8 cellular contexts compared by ENCODE assay signal in genomic region chr17:57256708-57257112, GRCh38. TPM values are rescaled to one million over a fixed set of nuclear protein-coding genes. Genes with fewer than 3 reads are reported as not detected.
A peak's percentile ranks its signal among the peaks of the same experiment; 100 is the strongest.
DNase-seq lines count a peak whose midpoint lies in the region; ATAC-seq and TF ChIP-seq lines count a peak whose summit lies in the region.

No MANE protein-coding gene starts in this region.

- H3K4me3 ChIP-seq in Caco-2 (ENCODE audit: low read depth, low read length) (peak overlapping the region; percentile 73), HCT116 (replicated peaks in 1 of 2; ENCODE audit: low read depth in 1 of 2, low read length in 2 of 2) (peak overlapping the region; percentile 65 to 67), PC-3 (ENCODE audit: low read length) (peak overlapping the region; percentile 78), adrenal gland (peak overlapping the region; percentile 36 to 86 (median 74)), hepatocyte (peak overlapping the region; percentile 93), skeletal muscle tissue (ENCODE audit: low read length in 3 of 3) (peak overlapping the region; percentile 75 to 76 (median 75))

- H3K4me1 ChIP-seq in Caco-2 = peaks cover 17% of the 10 kb centered on the region; the same call in 1 of the 2 replicates
- H3K4me1 ChIP-seq in HCT116 (ENCODE audit: control insufficient read depth in 1 of 2, insufficient read depth in 2 of 2, low read length in 2 of 2) = peaks cover 13 to 27% of the 10 kb centered on the region in 2 experiments
- peaks cover 16% of the 10 kb centered on the region for H3K4me1 ChIP-seq in PC-3 (ENCODE audit: insufficient read depth, low read length)
- peaks cover 2 to 39% of the 10 kb centered on the region in 2 donors for H3K4me1 ChIP-seq in adrenal gland (replicated peaks in 1 of 2)
- peaks cover 21% of the 10 kb centered on the region for H3K4me1 ChIP-seq in hepatocyte (ENCODE audit: insufficient read depth)
- peaks cover 20 to 35% (median 22%) of the 10 kb centered on the region in 3 donors for H3K4me1 ChIP-seq in skeletal muscle tissue (ENCODE audit: control insufficient read depth in 3 of 3, insufficient read depth in 3 of 3, low read length in 3 of 3)

- peaks cover 23% of the 10 kb centered on the region for H3K4me1 Mint-ChIP-seq in Caco-2 (ENCODE audit: low read depth, unreplicated experiment)

- TF ChIP-seq CTCF in Caco-2 (IDR thresholded peaks at IDR 0.05; ENCODE audit: insufficient read depth in 1 of 2, low read depth in 1 of 2, low read length in 1 of 2, severe bottlenecking in 1 of 2, unreplicated experiment in 1 of 2) (no peak), HCT116 (IDR thresholded peaks at IDR 0.05 in 2 of 3, conservative IDR thresholded peaks at IDR 0.05 in 1 of 3; ENCODE audit: borderline replicate concordance in 1 of 3, insufficient read depth in 1 of 3, low read depth in 2 of 3, low read length in 2 of 3) (no peak), PC-3 (conservative IDR thresholded peaks at IDR 0.05; ENCODE audit: low read depth, low read length) (no peak), adrenal gland (IDR thresholded peaks at IDR 0.05) (no peak), hepatocyte (IDR thresholded peaks at IDR 0.05; ENCODE audit: poor library complexity) (no peak)

- WGBS in adrenal gland, 4 donors = 0 to 1% (median 0%) methylated on average over 24 to 36 of the region's 36 CpGs
- WGBS in hepatocyte (ENCODE audit: low lambda C conversion rate, missing lambda C conversion rate) = 0% methylated on average over 5 of the region's 36 CpGs

- H3K36me3 Mint-ChIP-seq in Caco-2 (ENCODE audit: insufficient read depth, unreplicated experiment) = peaks cover 55% of the 10 kb centered on the region

- POLR2A ChIA-PET in Caco-2 (lab: Charles Lee) (interaction anchor here (0.5 to 1.5 kb wide), 10 partner anchors 9 to 992 kb away, joined by 3 to 12 read pairs (median 6); no protein-coding TSS in a partner anchor), HCT116 (lab: Charles Lee) (interaction anchor here (0.6 kb wide), 1 partner anchor 743 kb away, joined by 3 read pairs; no protein-coding TSS in a partner anchor), PC-3 (lab: Charles Lee; ENCODE audit: unreplicated experiment) (interaction anchor here (0.6 kb wide), 2 partner anchors 14 to 46 kb away, joined by 4 to 8 read pairs; no protein-coding TSS in a partner anchor)

- H3K4me2 ChIP-seq in HCT116 (ENCODE audit: low read length) (peak overlapping the region; percentile 89), PC-3 (ENCODE audit: low read length) (peak overlapping the region; percentile 93), hepatocyte (peak overlapping the region; percentile 95)

- TF ChIP-seq POLR2A in HCT116 (IDR thresholded peaks at IDR 0.05; ENCODE audit: borderline replicate concordance, extremely low read depth, insufficient read depth, insufficient read length) (no peak), adrenal gland (IDR thresholded peaks at IDR 0.05) (no peak)

- no TSS peak for BruUV-seq in Caco-2 (replicated peaks; lab: Mats Ljungman, UMichigan)
- BruUV-seq in HCT116 (replicated peaks; lab: Mats Ljungman, UMichigan) = no TSS peak
- BruUV-seq in PC-3 (replicated peaks; lab: Mats Ljungman, UMichigan) = no TSS peak

- peak overlapping the region; percentile 72 for H3K9ac ChIP-seq in HCT116 (ENCODE audit: low read length)
- H3K9ac ChIP-seq in PC-3 (ENCODE audit: low read length) = peak overlapping the region; percentile 77
- peak overlapping the region; percentile 62 to 85 (median 76) for H3K9ac ChIP-seq in skeletal muscle tissue (ENCODE audit: low read depth in 1 of 3, low read length in 3 of 3)

- no peaks in the 10 kb centered on the region for H3K27me3 Mint-ChIP-seq in Caco-2 (ENCODE audit: insufficient read depth, unreplicated experiment)

- H3K9me2 ChIP-seq in HCT116 (ENCODE audit: insufficient read depth) (no peaks in the 10 kb centered on the region), PC-3 (replicated peaks; ENCODE audit: low read length) (no peaks in the 10 kb centered on the region), hepatocyte (replicated peaks; ENCODE audit: insufficient read depth) (no peaks in the 10 kb centered on the region)

- H3F3A ChIP-seq in PC-3 (ENCODE audit: low read length, unreplicated experiment) = no peaks in the 10 kb centered on the region

- ATAC-seq in HCT116 = peak; percentile 47
- ATAC-seq in PC-3 = peak; percentile 21
- ATAC-seq in HG03378 (IDR thresholded peaks at IDR 0.05; ENCODE audit: unreplicated experiment) = no peak

- no peak for TF ChIP-seq RAD21 in HCT116 (IDR thresholded peaks at IDR 0.05; ENCODE audit: low read depth)

- H3K36me3 ChIP-seq in Caco-2 (ENCODE audit: control insufficient read depth, insufficient read depth, low read length) (no peaks in the 10 kb centered on the region; the same call in 1 of the 2 replicates), HCT116 (ENCODE audit: control insufficient read depth in 1 of 2, insufficient read depth in 2 of 2, low read length in 2 of 2) (peaks cover 7 to 16% of the 10 kb centered on the region in 2 experiments; a peak in 2 of 4 replicates), PC-3 (ENCODE audit: low read depth, low read length) (peaks cover 2% of the 10 kb centered on the region; the same call in 1 of the 2 replicates), adrenal gland (replicated peaks in 1 of 2) (peaks cover 0 to 4% of the 10 kb centered on the region in 2 donors), hepatocyte (replicated peaks; ENCODE audit: insufficient read depth, low read depth) (no peaks in the 10 kb centered on the region), skeletal muscle tissue (ENCODE audit: control insufficient read depth in 3 of 3, insufficient read depth in 3 of 3, low read length in 3 of 3) (no peaks in the 10 kb centered on the region)

- RAD21 ChIA-PET in HCT116 (lab: Charles Lee; ENCODE audit: low non-redundant PET in 1 of 2, low total read pairs in 2 of 2, uncharacterized antibody in 2 of 2, unreplicated experiment in 2 of 2) = interaction anchor here (0.7 to 2.1 kb wide), 4 partner anchors 14 to 185 kb away, joined by 3 to 7 read pairs (median 4); no protein-coding TSS in a partner anchor

- peak overlapping the region; percentile 92 for H3K27ac Mint-ChIP-seq in Caco-2 (ENCODE audit: unreplicated experiment)

- DNase-seq in Caco-2 (peak in 1 of 2 experiments; percentile 29), HCT116 (ENCODE audit: low read depth, low spot score) (no peak), PC-3 (peak; percentile 31), adrenal gland (peak in 6 of 7 donors; percentile 37 to 70 (median 61)), hepatocyte (ENCODE audit: low spot score) (peak; percentile 62), occipital lobe (lab: John Stamatoyannopoulos, UW) (no peak)

- intact Hi-C loops in Caco-2 (cut with micrococcal nuclease; ENCODE audit: unreplicated experiment) (loop anchor here (1.0 to 5.0 kb wide), 3 partner anchors 12 to 116 kb away; no protein-coding TSS in a partner anchor), HCT116 (cut with micrococcal nuclease) (loop anchor here (5.0 kb wide), 2 partner anchors 116 to 186 kb away; no protein-coding TSS in a partner anchor), PC-3 (cut with micrococcal nuclease) (loop anchor here (2.0 to 5.0 kb wide), 7 partner anchors 46 to 406 kb away; no protein-coding TSS in a partner anchor), adrenal gland (cut with DNase I) (no loop called here)

- H3K27ac ChIP-seq in HCT116 (ENCODE audit: low read depth, low read length) (peak overlapping the region; percentile 41), PC-3 (ENCODE audit: low read length) (no peak overlapping the region), adrenal gland (peak overlapping the region; percentile 62 to 100 (median 99)), hepatocyte (peak overlapping the region; percentile 93), skeletal muscle tissue (ENCODE audit: low read depth, low read length) (peak overlapping the region; percentile 84)

- H2AFZ ChIP-seq in HCT116 (ENCODE audit: low read depth, low read length, poor library complexity, severe bottlenecking) (peak overlapping the region; percentile 5), PC-3 (ENCODE audit: low read length) (peak overlapping the region; percentile 80), hepatocyte (peak overlapping the region; percentile 41)

- no peaks in the 10 kb centered on the region for H3K27me3 ChIP-seq in Caco-2 (replicated peaks; ENCODE audit: control insufficient read depth, insufficient read depth, low read length)
- no peaks in the 10 kb centered on the region for H3K27me3 ChIP-seq in HCT116 (ENCODE audit: insufficient read depth, low read length)
- H3K27me3 ChIP-seq in PC-3 (ENCODE audit: low read length) = no peaks in the 10 kb centered on the region
- no peaks in the 10 kb centered on the region for H3K27me3 ChIP-seq in adrenal gland
- H3K27me3 ChIP-seq in hepatocyte = no peaks in the 10 kb centered on the region
- H3K27me3 ChIP-seq in skeletal muscle tissue (ENCODE audit: control insufficient read depth in 3 of 3, insufficient read depth in 3 of 3, low read length in 3 of 3) = no peaks in the 10 kb centered on the region

- H3K9me3 ChIP-seq in Caco-2 (no peaks in the 10 kb centered on the region), HCT116 (ENCODE audit: control insufficient read depth in 1 of 2, insufficient read depth in 1 of 2, low read depth in 1 of 2, low read length in 2 of 2) (no peaks in the 10 kb centered on the region), PC-3 (ENCODE audit: low read length) (no peaks in the 10 kb centered on the region), adrenal gland (replicated peaks in 1 of 3) (no peaks in the 10 kb centered on the region), hepatocyte (ENCODE audit: low read depth) (no peaks in the 10 kb centered on the region), skeletal muscle tissue (ENCODE audit: control insufficient read depth in 3 of 3, low read length in 3 of 3) (no peaks in the 10 kb centered on the region)

- H3K79me2 ChIP-seq in HCT116 (ENCODE audit: insufficient read depth, low read length) (peaks cover 24% of the 10 kb centered on the region), PC-3 (ENCODE audit: low read length) (peaks cover 30% of the 10 kb centered on the region), hepatocyte (peaks cover 47% of the 10 kb centered on the region)

- H4K20me1 ChIP-seq in HCT116 (ENCODE audit: insufficient read depth) (no peaks in the 10 kb centered on the region), PC-3 (ENCODE audit: low read length) (no peaks in the 10 kb centered on the region), hepatocyte (ENCODE audit: insufficient read depth, poor library complexity, severe bottlenecking) (peaks cover 11% of the 10 kb centered on the region)

- H3K4me3 Mint-ChIP-seq in Caco-2 (ENCODE audit: unreplicated experiment) = peak overlapping the region; percentile 95

- H3K9me3 Mint-ChIP-seq in Caco-2 (ENCODE audit: unreplicated experiment) = peaks cover under 1% of the 10 kb centered on the region

- CTCF ChIA-PET in Caco-2 (lab: Charles Lee) (interaction anchor here (0.7 to 2.6 kb wide), 3 partner anchors 11 to 104 kb away, joined by 3 to 18 read pairs (median 3); no protein-coding TSS in a partner anchor), HCT116 (lab: Charles Lee) (interaction anchor here (0.6 to 2.6 kb wide), 3 partner anchors 13 to 897 kb away, joined by 3 to 11 read pairs (median 3); no protein-coding TSS in a partner anchor), PC-3 (lab: Charles Lee) (interaction anchor here (0.5 to 1.1 kb wide), 4 partner anchors 14 to 415 kb away, joined by 3 to 10 read pairs (median 4); no protein-coding TSS in a partner anchor)

RNA-seq across cellular contexts. Expression of gene MSI2, which starts 0.4 kb away (rescaled TPM):
- total RNA-seq in Caco-2 (2022) (174 and 185 TPM in 2 replicates), HCT116 (2021; ENCODE audit: unreplicated experiment) (137 TPM), PC-3 (2014; rRNA removed) (54.7 and 60.4 TPM in 2 replicates), adrenal gland (100 to 1,000 TPM in 6 of 8 donors, 10 to 100 TPM in 2; 62.6 to 411 (median 170) TPM), hepatocyte (57.3 and 60.6 TPM in 2 replicates), skeletal muscle tissue (20.4 TPM), occipital lobe (44.6 TPM)
- polyA plus RNA-seq in HCT116 (2012) = 36.6 and 46.1 TPM in 2 replicates
- polyA plus RNA-seq in adrenal gland (100 to 1,000 TPM in 1 of 3 donors, 10 to 100 TPM in 2; 32.6 to 360 (median 36.7) TPM), hepatocyte (14.3 and 16.1 TPM in 2 replicates)

Comparison
In these comparisons a context has a peak if more than half of its experiments do, and no peak if none do; other contexts are left out.
1. DNase-seq: peak in PC-3 (single experiment), adrenal gland (6 of 7) and hepatocyte (single experiment); none in HCT116 (single experiment) and occipital lobe (single experiment).
2. H2AFZ ChIP-seq: peak in every context shown above with its lines; median percentile 80 in PC-3; 41 in hepatocyte; 5 in HCT116.
3. intact Hi-C loops: an anchor here in Caco-2 (1.0 to 5.0 kb wide), HCT116 (5.0 kb wide) and PC-3 (2.0 to 5.0 kb wide); none called in adrenal gland.
4. Peak in every context shown above with its lines, with median percentiles within 50 percentile points of each other: H3K4me3 ChIP-seq, H3K4me2 ChIP-seq and H3K9ac ChIP-seq.